27 cellular contexts compared by ENCODE assay signal in the genomic region with DNA sequence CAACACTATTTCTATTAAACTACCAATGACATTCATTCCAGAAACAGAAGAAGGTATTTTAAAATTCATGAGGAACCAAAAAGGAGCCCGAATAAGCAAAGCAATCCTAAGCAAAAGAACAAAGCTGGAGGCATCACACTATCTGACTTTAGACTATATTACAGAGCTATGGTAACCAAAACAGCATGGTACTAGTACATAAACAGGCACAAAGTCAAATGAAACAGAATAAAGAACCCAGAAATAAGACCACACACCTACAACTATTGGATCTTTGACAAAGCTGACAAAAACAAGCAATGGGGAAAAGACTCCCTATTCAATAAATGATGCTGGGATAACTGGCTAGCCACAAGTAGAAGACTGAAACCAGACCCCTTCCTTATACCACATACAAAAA.
"Had no signal": no experiment of that assay in that cellular context is flagged by ENCODE, and none has a peak within 500 bp of the region (broad histone marks: within the 10 kb centered on the region; RNA-seq: fewer than 3 reads in every experiment).

No MANE protein-coding gene starts in this region.

- H3K4me2 ChIP-seq: hepatocyte had no signal

- H3K4me3 Mint-ChIP-seq: dendritic cell treated with granulocyte-macrophage colony-stimulating factor and Interleukin-4, amounts not matched to agents 40 ng/mL and 50 ng/mL, for 4 days; effector memory CD8-positive, alpha-beta T cell; endodermal cell had no signal

- H3K9me3 ChIP-seq: colonic mucosa had no signal

- H3K4me3 ChIP-seq: colonic mucosa, coronary artery, dorsolateral prefrontal cortex, esophagus muscularis mucosa, esophagus squamous epithelium, gastrocnemius medialis, gastroesophageal sphincter, heart left ventricle, heart right ventricle, hepatocyte had no signal

- H3K4me1 Mint-ChIP-seq: endodermal cell had no signal

- H3K27ac ChIP-seq: colonic mucosa, coronary artery, dorsolateral prefrontal cortex, epithelial cell of prostate, esophagus muscularis mucosa, esophagus squamous epithelium, foreskin keratinocyte, gastrocnemius medialis, gastroesophageal sphincter, heart left ventricle, heart right ventricle, hepatocyte had no signal

- DNase-seq: colonic mucosa; cortex of kidney; dermis blood vessel endothelial cell; dorsolateral prefrontal cortex; effector CD4-positive, alpha-beta T cell; effector CD8-positive, alpha-beta T cell; effector memory CD4-positive, alpha-beta T cell; effector memory CD8-positive, alpha-beta T cell; endodermal cell; erythroblast; esophagus squamous epithelium; foreskin fibroblast; foreskin keratinocyte; foreskin melanocyte; gastrocnemius medialis; head of caudate nucleus; heart left ventricle; heart right ventricle had no signal

- H2AFZ ChIP-seq: hepatocyte had no signal

- H3K27ac Mint-ChIP-seq: dendritic cell treated with granulocyte-macrophage colony-stimulating factor and Interleukin-4, amounts not matched to agents 40 ng/mL and 50 ng/mL, for 4 days; effector memory CD8-positive, alpha-beta T cell; endodermal cell had no signal

- H3K27me3 ChIP-seq: colonic mucosa, esophagus muscularis mucosa, esophagus squamous epithelium, foreskin keratinocyte, gastroesophageal sphincter, heart left ventricle, heart right ventricle, hepatocyte had no signal

- ATAC-seq: effector memory CD8-positive, alpha-beta T cell; esophagus mucosa; foreskin keratinocyte; gastrocnemius medialis; gastroesophageal sphincter; heart left ventricle; heart right ventricle had no signal

- H3K79me2 ChIP-seq: hepatocyte had no signal

- H3K4me1 ChIP-seq: colonic mucosa, esophagus muscularis mucosa, esophagus squamous epithelium, foreskin keratinocyte, gastrocnemius medialis, gastroesophageal sphincter, heart left ventricle, heart right ventricle had no signal

- FAIRE-seq: endometrium, frontal cortex had no signal

- H3K27me3 Mint-ChIP-seq: dendritic cell treated with granulocyte-macrophage colony-stimulating factor and Interleukin-4, amounts not matched to agents 40 ng/mL and 50 ng/mL, for 4 days had no signal

- H3K36me3 ChIP-seq: colonic mucosa, esophagus muscularis mucosa, esophagus squamous epithelium, gastrocnemius medialis, gastroesophageal sphincter, heart left ventricle, heart right ventricle had no signal
